In the genomic region with DNA sequence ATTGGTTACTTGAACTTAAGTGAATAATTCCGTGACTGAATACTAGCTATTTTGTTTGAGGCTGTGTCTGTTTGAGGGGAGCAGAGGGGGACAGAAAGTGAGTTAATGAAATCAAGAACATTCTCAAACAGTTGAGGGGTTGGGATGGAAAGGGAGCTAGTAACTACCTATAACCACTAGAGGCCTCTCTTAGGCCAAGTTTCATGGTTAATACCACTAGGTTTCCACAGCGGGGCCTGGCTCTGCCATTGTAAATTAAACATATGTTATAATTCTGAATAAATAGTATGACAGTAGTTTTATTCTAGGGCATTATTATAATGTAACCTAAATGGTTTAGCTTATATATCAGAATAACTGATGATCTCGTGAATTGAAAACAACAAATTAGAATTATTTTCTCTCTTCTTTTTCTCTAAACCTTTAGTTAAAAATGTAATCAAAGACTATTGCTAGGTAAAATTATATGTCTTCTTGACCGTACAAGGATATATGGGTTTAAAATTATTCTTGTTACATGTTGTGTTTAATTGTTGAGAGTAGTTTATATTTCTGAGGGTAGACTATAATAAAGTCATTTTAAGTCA, we compare ENCODE assay signal across 8 cellular contexts.
A peak's percentile ranks its signal among the peaks of the same experiment; 100 is the strongest.
DNase-seq lines count a peak whose midpoint lies in the region; ATAC-seq and TF ChIP-seq lines count a peak whose summit lies in the region.

No MANE protein-coding gene starts in this region.

- no peaks in the 10 kb centered on the region for H3K36me3 ChIP-seq in A673 (ENCODE audit: insufficient read depth, low read length, poor library complexity, severe bottlenecking)
- no peaks in the 10 kb centered on the region for H3K36me3 ChIP-seq in effector memory CD4-positive, alpha-beta T cell (ENCODE audit: control insufficient read depth, insufficient read depth, low read length)

- no peak overlapping the region; the same call in 1 of the 2 replicates for H3K27ac Mint-ChIP-seq in HFFc6
- H3K27ac Mint-ChIP-seq in memory B cell = no peak overlapping the region

- H3K9me3 ChIP-seq in A673 (ENCODE audit: low read depth, low read length, poor library complexity, severe bottlenecking) = no peaks in the 10 kb centered on the region
- no peaks in the 10 kb centered on the region for H3K9me3 ChIP-seq in effector memory CD4-positive, alpha-beta T cell (ENCODE audit: control insufficient read depth, low read length)

- H3K9me3 Mint-ChIP-seq in HFFc6 (no peaks in the 10 kb centered on the region), memory B cell (peaks cover 1% of the 10 kb centered on the region)

- H3K4me3 Mint-ChIP-seq in HFFc6 = no peak overlapping the region
- no peak overlapping the region for H3K4me3 Mint-ChIP-seq in memory B cell

- intact Hi-C loops in A673 (cut with micrococcal nuclease; ENCODE audit: unreplicated experiment) = loop anchor here (10.0 kb wide), 1 partner anchor 850 kb away; no protein-coding TSS in a partner anchor

- DNase-seq in A673 (ENCODE audit: low spot score) (peak; percentile 74), HFFc6 (peak; percentile 57), M059J (ENCODE audit: low read depth) (peak; percentile 60), RPMI8226 (peak; percentile 45), dermis microvascular lymphatic vessel endothelial cell (ENCODE audit: low read depth in 2 of 2) (peak; percentile 66 to 73), memory B cell (ENCODE audit: low spot score in 2 of 2) (no peak)
- DNase-seq in effector memory CD4-positive, alpha-beta T cell = no peak

- H3K4me3 ChIP-seq in A673 (ENCODE audit: low read depth, low read length, poor library complexity, severe bottlenecking) = no peak overlapping the region
- no peak overlapping the region for H3K4me3 ChIP-seq in effector memory CD4-positive, alpha-beta T cell (ENCODE audit: insufficient read depth, low read depth, low read length, poor library complexity, severe bottlenecking)

- POLR2A ChIA-PET in A673 (lab: Charles Lee; ENCODE audit: low non-redundant PET) = no interaction called here

- no peak overlapping the region for H3K27ac ChIP-seq in A673 (ENCODE audit: low read depth, low read length, poor library complexity, severe bottlenecking)
- H3K27ac ChIP-seq in effector memory CD4-positive, alpha-beta T cell (ENCODE audit: insufficient read depth, low read length, poor library complexity, severe bottlenecking) = no peak overlapping the region

- peak; percentile 59 for ATAC-seq in memory B cell (ENCODE audit: low read depth)

- H3K4me1 ChIP-seq in A673 (ENCODE audit: insufficient read depth, low read length, poor library complexity, severe bottlenecking) = peaks cover 8% of the 10 kb centered on the region
- no peaks in the 10 kb centered on the region for H3K4me1 ChIP-seq in effector memory CD4-positive, alpha-beta T cell (ENCODE audit: control insufficient read depth, insufficient read depth, low read length, poor library complexity, severe bottlenecking)

- H3K27me3 Mint-ChIP-seq in HFFc6 (ENCODE audit: insufficient read depth) = peaks cover 1% of the 10 kb centered on the region; the same call in 1 of the 2 replicates
- no peaks in the 10 kb centered on the region for H3K27me3 Mint-ChIP-seq in memory B cell

- H3K36me3 Mint-ChIP-seq in HFFc6 (ENCODE audit: low read depth) (no peaks in the 10 kb centered on the region), memory B cell (peaks cover 16% of the 10 kb centered on the region)

- H3K4me1 Mint-ChIP-seq in HFFc6 (ENCODE audit: low read depth) (peaks cover 47% of the 10 kb centered on the region), memory B cell (peaks cover 3% of the 10 kb centered on the region)

- BruUV-seq in A673 (replicated peaks; lab: Mats Ljungman, UMichigan) = no TSS peak

- CTCF ChIA-PET in A673 (lab: Charles Lee) = interaction anchor here (0.6 kb wide), 1 partner anchor 956 kb away, joined by 3 read pairs; no protein-coding TSS in a partner anchor

- no peaks in the 10 kb centered on the region for H3K27me3 ChIP-seq in A673 (replicated peaks; ENCODE audit: insufficient read depth, low read depth, low read length, poor library complexity)
- no peaks in the 10 kb centered on the region for H3K27me3 ChIP-seq in effector memory CD4-positive, alpha-beta T cell (replicated peaks; ENCODE audit: control insufficient read depth, insufficient read depth, low read length, poor library complexity, severe bottlenecking)

- TF ChIP-seq CTCF in A673 (conservative IDR thresholded peaks at IDR 0.05; ENCODE audit: low read depth, low read length) (peak; percentile 77), GM12873 (IDR thresholded peaks at IDR 0.05; ENCODE audit: insufficient read depth, low read depth, low read length, missing control alignments) (peak; percentile 76), HFFc6 (IDR thresholded peaks at IDR 0.05) (peak; percentile 88)

Comparison
In these comparisons a context has a peak if more than half of its experiments do, and no peak if none do; other contexts are left out.
1. DNase-seq: peak in A673 (single experiment), HFFc6 (single experiment), M059J (single experiment), RPMI8226 (single experiment) and dermis microvascular lymphatic vessel endothelial cell (2 of 2); none in memory B cell (0 of 2) and effector memory CD4-positive, alpha-beta T cell (0 of 3).
2. Peak in every context shown above with its lines, with median percentiles within 50 percentile points of each other: CTCF ChIP-seq.